In the genomic region with DNA sequence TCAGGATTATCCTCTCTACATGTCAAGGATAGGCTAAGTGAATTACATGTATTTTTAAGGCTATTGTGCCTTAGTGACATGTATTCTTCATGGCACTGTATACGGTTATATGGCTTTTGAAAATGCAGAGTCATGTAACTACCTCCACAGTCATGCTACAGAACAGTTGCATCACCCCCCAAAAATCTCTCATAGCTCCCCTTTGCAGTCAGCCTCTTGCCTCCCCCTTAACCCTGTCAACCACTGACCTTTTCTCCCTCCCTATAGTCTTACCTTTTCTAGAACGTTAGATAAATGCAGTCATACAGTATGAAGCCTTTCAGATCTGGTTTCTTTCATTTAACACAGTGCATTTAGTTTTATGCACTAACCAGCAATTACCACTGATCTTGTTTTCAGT, we compare ENCODE assay signal across 18 cellular contexts. TPM values are rescaled to one million over a fixed set of nuclear protein-coding genes. Genes with fewer than 3 reads are reported as not detected.
DNase-seq lines count a peak whose midpoint lies in the region; ATAC-seq and TF ChIP-seq lines count a peak whose summit lies in the region.
"Had no signal": no experiment of that assay in that cellular context is flagged by ENCODE, and none has a peak within 500 bp of the region (broad histone marks: within the 10 kb centered on the region; RNA-seq: fewer than 3 reads in every experiment).

No MANE protein-coding gene starts in this region.

- peaks cover 9% of the 10 kb centered on the region for H3K36me3 Mint-ChIP-seq in nephron progenitor cell (ENCODE audit: low read depth)

- H3K4me2 ChIP-seq in mesenchymal stem cell (ENCODE audit: low read length, poor library complexity, severe bottlenecking): no peak overlapping the region
- H3K4me2 ChIP-seq in Karpas-422 (ENCODE audit: low read depth, low read length, poor library complexity, severe bottlenecking): no peak overlapping the region

- no peaks in the 10 kb centered on the region for H3K79me2 ChIP-seq in Karpas-422 (ENCODE audit: low read length)

- no peak overlapping the region for H2BK120ac ChIP-seq in mesenchymal stem cell (ENCODE audit: low read depth, low read length)

- H4K8ac ChIP-seq in mesenchymal stem cell (ENCODE audit: low read length): no peak overlapping the region

- no peak overlapping the region for H3K27ac Mint-ChIP-seq in stimulated activated naive CD8-positive, alpha-beta T cell treated with anti-CD3 and anti-CD28 coated beads, Interleukin-15, amount 100 ng/mL, for 72 hours
- no peak overlapping the region for H3K27ac Mint-ChIP-seq in nephron progenitor cell
- H3K27ac Mint-ChIP-seq: activated naive CD4-positive, alpha-beta T cell treated with anti-CD3 and anti-CD28 coated beads for 36 hours had no signal

- H3K14ac ChIP-seq in mesenchymal stem cell (ENCODE audit: low read length in 2 of 2): no peak overlapping the region

- DNase-seq in stimulated activated naive CD8-positive, alpha-beta T cell treated with anti-CD3 and anti-CD28 coated beads, Interleukin-15, amount 100 ng/mL, for 72 hours: no peak
- DNase-seq in stimulated activated naive CD8-positive, alpha-beta T cell treated with anti-CD3 and anti-CD28 coated beads, Interleukin-15, Interleukin-2, amounts not matched to agents 100 U/mL and 50 U/mL, for 24 hours: no peak
- no peak for DNase-seq in mesenchymal stem cell
- DNase-seq in stimulated activated CD4-positive, alpha-beta T cell treated with anti-CD3 and anti-CD28 coated beads, Interleukin-15, amount 100 ng/mL, for 24 hours: no peak
- DNase-seq in hepatic stellate cell (ENCODE audit: low spot score): no peak
- no peak for DNase-seq in nephron progenitor cell
- no peak for DNase-seq in Karpas-422
- DNase-seq: activated naive CD4-positive, alpha-beta T cell treated with anti-CD3 and anti-CD28 coated beads for 36 hours; CD8-positive, alpha-beta memory T cell; NCI-H1048; NCI-H2081; NK-92 treated with Interleukin-12 subunit alpha and Interleukin-12 subunit beta, amount 100 ng/mL, for 24 hours; psoas muscle; RPMI8226; stimulated activated CD8-positive, alpha-beta memory T cell treated with anti-CD3 and anti-CD28 coated beads, Interleukin-4, amount 100 ng/mL, for 48 hours; SW 1271 had no signal

- no peak overlapping the region for H4K91ac ChIP-seq in mesenchymal stem cell (ENCODE audit: low read length)

- H3K4ac ChIP-seq in mesenchymal stem cell (ENCODE audit: low read depth in 1 of 2, low read length in 2 of 2): no peak overlapping the region

- H3K4me1 ChIP-seq in mesenchymal stem cell (ENCODE audit: control insufficient read depth, insufficient read depth, low read depth, low read length) (no peaks in the 10 kb centered on the region), Karpas-422 (ENCODE audit: low read length) (peaks cover 6% of the 10 kb centered on the region)
- H3K4me1 ChIP-seq: psoas muscle had no signal

- H3K27me3 ChIP-seq in mesenchymal stem cell (ENCODE audit: control insufficient read depth in 1 of 2, insufficient read depth in 1 of 2, low read length in 2 of 2) (peaks cover 0 to 5% of the 10 kb centered on the region in 2 experiments), Karpas-422 (ENCODE audit: low read length) (no peaks in the 10 kb centered on the region)

- H3K23ac ChIP-seq in mesenchymal stem cell (ENCODE audit: low read length in 2 of 2): no peak overlapping the region

- H3K9me3 ChIP-seq in mesenchymal stem cell (ENCODE audit: control insufficient read depth, low read length): peaks cover 6% of the 10 kb centered on the region
- no peaks in the 10 kb centered on the region for H3K9me3 ChIP-seq in Karpas-422 (ENCODE audit: low read length)

- no peak overlapping the region for H2BK12ac ChIP-seq in mesenchymal stem cell (ENCODE audit: low read length in 2 of 2)

- H3K9ac ChIP-seq in mesenchymal stem cell (ENCODE audit: low read length): peak overlapping the region; percentile 58
- H3K9ac ChIP-seq in Karpas-422 (ENCODE audit: low read length): no peak overlapping the region

- H3K4me3 ChIP-seq in mesenchymal stem cell (ENCODE audit: insufficient read depth in 1 of 2, low read depth in 1 of 2, low read length in 2 of 2) (peak overlapping the region in 1 of 2 experiments; percentile 34), Karpas-422 (ENCODE audit: low read length) (no peak overlapping the region)
- H3K4me3 ChIP-seq: GM12878, psoas muscle had no signal

- H4K20me1 ChIP-seq in Karpas-422 (ENCODE audit: insufficient read depth, low read depth, low read length): no peaks in the 10 kb centered on the region

- peak; percentile 35 for ATAC-seq in stimulated activated naive CD8-positive, alpha-beta T cell treated with anti-CD3 and anti-CD28 coated beads, Interleukin-15, amount 100 ng/mL, for 72 hours
- ATAC-seq in stimulated activated naive CD8-positive, alpha-beta T cell treated with anti-CD3 and anti-CD28 coated beads, Interleukin-15, Interleukin-2, amounts not matched to agents 100 U/mL and 50 U/mL, for 24 hours: no peak
- ATAC-seq: GM12878 had no signal

- H3K36me3 ChIP-seq in mesenchymal stem cell (ENCODE audit: control insufficient read depth in 1 of 2, insufficient read depth in 2 of 2, low read depth in 1 of 2, low read length in 2 of 2): no peaks in the 10 kb centered on the region
- no peaks in the 10 kb centered on the region for H3K36me3 ChIP-seq in Karpas-422 (ENCODE audit: insufficient read depth, low read length)

- H2AFZ ChIP-seq in mesenchymal stem cell (ENCODE audit: low read depth, low read length) (no peak overlapping the region), Karpas-422 (ENCODE audit: low read length) (no peak overlapping the region)

- peaks cover 21% of the 10 kb centered on the region for H3K27me3 Mint-ChIP-seq in stimulated activated naive CD8-positive, alpha-beta T cell treated with anti-CD3 and anti-CD28 coated beads, Interleukin-15, amount 100 ng/mL, for 72 hours
- peaks cover 18% of the 10 kb centered on the region for H3K27me3 Mint-ChIP-seq in nephron progenitor cell (ENCODE audit: low read depth, poor library complexity)

- no peak overlapping the region for H3K18ac ChIP-seq in mesenchymal stem cell (ENCODE audit: low read depth in 1 of 2, low read length in 2 of 2)

- H3K9me3 Mint-ChIP-seq in stimulated activated naive CD8-positive, alpha-beta T cell treated with anti-CD3 and anti-CD28 coated beads, Interleukin-15, amount 100 ng/mL, for 72 hours: peaks cover 0 to 4% of the 10 kb centered on the region in 2 donors
- H3K9me3 Mint-ChIP-seq in nephron progenitor cell: peaks cover 30% of the 10 kb centered on the region

- H3K4me3 Mint-ChIP-seq in stimulated activated naive CD8-positive, alpha-beta T cell treated with anti-CD3 and anti-CD28 coated beads, Interleukin-15, amount 100 ng/mL, for 72 hours: no peak overlapping the region
- no peak overlapping the region for H3K4me3 Mint-ChIP-seq in nephron progenitor cell
- H3K4me3 Mint-ChIP-seq: activated naive CD4-positive, alpha-beta T cell treated with anti-CD3 and anti-CD28 coated beads for 36 hours; CD8-positive, alpha-beta memory T cell had no signal

- no peaks in the 10 kb centered on the region for H3K4me1 Mint-ChIP-seq in stimulated activated naive CD8-positive, alpha-beta T cell treated with anti-CD3 and anti-CD28 coated beads, Interleukin-15, amount 100 ng/mL, for 72 hours
- H3K4me1 Mint-ChIP-seq in nephron progenitor cell: peaks cover 34% of the 10 kb centered on the region
- H3K4me1 Mint-ChIP-seq: CD8-positive, alpha-beta memory T cell had no signal

- no peak overlapping the region for H2BK5ac ChIP-seq in mesenchymal stem cell (ENCODE audit: low read depth, low read length, poor library complexity, severe bottlenecking)

- no peaks in the 10 kb centered on the region for H3K9me2 ChIP-seq in Karpas-422 (replicated peaks; ENCODE audit: insufficient read depth, low read length)

- TF ChIP-seq CTCF in VCaP (conservative IDR thresholded peaks at IDR 0.05) (no peak), nephron progenitor cell (IDR thresholded peaks at IDR 0.05) (no peak)

- H2AK5ac ChIP-seq in mesenchymal stem cell (ENCODE audit: low read length, severe bottlenecking): no peak overlapping the region

- peak overlapping the region; percentile 5; the same call in 1 of the 2 replicates for H3K27ac ChIP-seq in VCaP
- no peak overlapping the region for H3K27ac ChIP-seq in mesenchymal stem cell (ENCODE audit: low read length, poor library complexity, severe bottlenecking)
- no peak overlapping the region for H3K27ac ChIP-seq in Karpas-422 (ENCODE audit: low read length)
- H3K27ac ChIP-seq: psoas muscle had no signal

- no peaks in the 10 kb centered on the region for H3K79me1 ChIP-seq in mesenchymal stem cell (replicated peaks; ENCODE audit: low read length, poor library complexity, severe bottlenecking)

- H2BK15ac ChIP-seq in mesenchymal stem cell (ENCODE audit: low read depth, poor library complexity, severe bottlenecking): no peak overlapping the region

- 93% methylated on average over 2 of the region's 2 CpGs for WGBS in mesenchymal stem cell

RNA-seq across cellular contexts. Expression of gene RNF24, which starts 10.3 kb away (rescaled TPM):
- 57.4 TPM for polyA plus RNA-seq in mesenchymal stem cell (2013, experiment 1 of 2)
- 56.4 TPM for polyA plus RNA-seq in mesenchymal stem cell (2013, experiment 2 of 2)
- total RNA-seq in Karpas-422 (2014; rRNA removed; shearing (Covaris generic); ENCODE audit: low replicate concordance): 5.9 and 7.7 TPM in 2 replicates
